ENCODE assay signal across 1 cellular context in genomic region chr7:81632418-81632817, GRCh38.
TF ChIP-seq lines count a peak whose summit lies in the region.

No MANE protein-coding gene starts in this region.

TF ChIP-seq in H1, 55 proteins besides CTCF, POLR2A, EP300 and RAD21:
- TF ChIP-seq TEAD4 (IDR thresholded peaks at IDR 0.05; ENCODE audit: low read depth, low read length) (peak; percentile 34; the same call in 1 of the 2 replicates), SRF (IDR thresholded peaks at IDR 0.05; ENCODE audit: low read depth, low read length) (peak; percentile 78), JUND (IDR thresholded peaks at IDR 0.05; ENCODE audit: low read length) (0 out of 2 replicates have a peak, but pooled peaks have one; percentile 44), CTBP2 (IDR thresholded peaks at IDR 0.05; ENCODE audit: borderline replicate concordance, insufficient read depth, insufficient read length, low read length) (no peak)
TF ChIP-seq in H1: peak in this region for 3.
